ENCODE assay signal across 17 cellular contexts in genomic region chr10:28120043-28120749, GRCh38.
DNase-seq lines count a peak whose midpoint lies in the region; ATAC-seq, FAIRE-seq and TF ChIP-seq lines count a peak whose summit lies in the region.
"Had no signal": no experiment of that assay in that cellular context is flagged by ENCODE, and none has a peak within 500 bp of the region (broad histone marks: within the 10 kb centered on the region; RNA-seq: fewer than 3 reads in every experiment).

No MANE protein-coding gene starts in this region.

- BruUV-seq in HepG2 (replicated peaks; lab: Mats Ljungman, UMichigan), result no TSS peak

- H3K9me3 ChIP-seq in liver (ENCODE audit: control insufficient read depth in 4 of 4, low read length in 3 of 4), result no peaks in the 10 kb centered on the region
- H3K9me3 ChIP-seq in HepG2 (ENCODE audit: low read length), result no peaks in the 10 kb centered on the region
- no peaks in the 10 kb centered on the region for H3K9me3 ChIP-seq in adipocyte (ENCODE audit: control insufficient read depth, low read length)
- H3K9me3 ChIP-seq: Peyer's patch, psoas muscle, vagina had no signal

- H3K4me1 Mint-ChIP-seq in stimulated activated naive CD8-positive, alpha-beta T cell treated with anti-CD3 and anti-CD28 coated beads, Interleukin-15, amount 100 ng/mL, for 72 hours, result peaks cover 60% of the 10 kb centered on the region
- H3K4me1 Mint-ChIP-seq: stimulated activated naive B cell treated with anti-CD40 and anti-IgM and Interleukin-4, amounts not matched to agents 10 μg/mL and 1 μg/mL and 100 μg/mL, for 72 hours had no signal

- POLR2A ChIA-PET in HepG2 (lab: Yijun Ruan, JAX), result no interaction called here

- no peak overlapping the region for H2AFZ ChIP-seq in HepG2 (ENCODE audit: low read length)

- TF ChIP-seq CTCF in liver (IDR thresholded peaks at IDR 0.05; ENCODE audit: low read depth, low read length, missing input control), result no peak
- TF ChIP-seq CTCF in HepG2 (CRISPR knock-in tag; IDR thresholded peaks at IDR 0.05), result no peak

- TF ChIP-seq EP300 in HepG2 (IDR thresholded peaks at IDR 0.05; ENCODE audit: low read depth in 2 of 2, low read length in 2 of 2) (no peak), HepG2 (CRISPR knock-in tag; IDR thresholded peaks at IDR 0.05; ENCODE audit: borderline replicate concordance) (no peak)

- in situ Hi-C loops in HepG2 (cut with HindIII; ENCODE audit: extremely low pct_ligation_motif_present, low pct_unique_long_range_greater_than_20kb), result no loop called here

- 44% methylated on average over 6 of the region's 6 CpGs for WGBS in liver
- WGBS in HepG2 (ENCODE audit: low lambda C conversion rate), result 98% methylated on average over 6 of the region's 6 CpGs

- H3K27me3 ChIP-seq in liver (ENCODE audit: control insufficient read depth in 4 of 4, insufficient read depth in 4 of 4, low read length in 3 of 4) (no peaks in the 10 kb centered on the region), HepG2 (ENCODE audit: control insufficient read depth in 1 of 2, insufficient read depth in 2 of 2, low read length in 2 of 2) (no peaks in the 10 kb centered on the region), adipocyte (replicated peaks; ENCODE audit: control insufficient read depth, insufficient read depth, low read length) (no peaks in the 10 kb centered on the region)
- H3K27me3 ChIP-seq: Peyer's patch, vagina had no signal

- DNase-seq in HepG2 (ENCODE audit: low spot score) (no peak), adipocyte (ENCODE audit: low read depth) (peak; percentile 59), fibroblast of the conjunctiva (ENCODE audit: low read depth) (peak; percentile 60), AML-193 (lab: John Stamatoyannopoulos, UW) (no peak)
- DNase-seq in stimulated activated naive CD8-positive, alpha-beta T cell treated with anti-CD3 and anti-CD28 coated beads, Interleukin-15, amount 100 ng/mL, for 72 hours, result peak; percentile 20 to 22
- DNase-seq: activated CD4-positive, alpha-beta T cell treated with anti-CD3 and anti-CD28 coated beads, Interleukin-2, amount 10 ng/mL, durations not matched to agents 7 days and 5 days; DMS 273 treated with DMSO at 0.1 percent for 48 hours; NCI-H446 treated with DMSO at 0.1 percent for 48 hours; Peyer's patch; stimulated activated CD4-positive, alpha-beta T cell treated with anti-CD3 and anti-CD28 coated beads, Interleukin-4, amount 100 ng/mL, for 1 hour; stimulated activated naive B cell treated with anti-CD40 and anti-IgM and Interleukin-4, amounts not matched to agents 10 μg/mL and 1 μg/mL and 100 μg/mL, for 72 hours; T-helper 2 cell had no signal

- H3K27ac ChIP-seq in liver (ENCODE audit: low read depth in 1 of 2, low read length in 2 of 2), result peak overlapping the region; percentile 27 to 59
- no peak overlapping the region for H3K27ac ChIP-seq in HepG2 (ENCODE audit: extremely low read length, insufficient read depth, low read length)
- H3K27ac ChIP-seq: Peyer's patch, psoas muscle, vagina had no signal

- peak overlapping the region; percentile 86 to 99 for H3K27ac Mint-ChIP-seq in stimulated activated naive CD8-positive, alpha-beta T cell treated with anti-CD3 and anti-CD28 coated beads, Interleukin-15, amount 100 ng/mL, for 72 hours
- H3K27ac Mint-ChIP-seq: activated CD4-positive, alpha-beta T cell treated with anti-CD3 and anti-CD28 coated beads, Interleukin-2, amount 10 ng/mL, durations not matched to agents 7 days and 5 days; stimulated activated naive B cell treated with anti-CD40 and anti-IgM and Interleukin-4, amounts not matched to agents 10 μg/mL and 1 μg/mL and 100 μg/mL, for 72 hours had no signal

- intact Hi-C loops in HepG2 (cut with micrococcal nuclease; ENCODE audit: unreplicated experiment), result no loop called here

- H3K4me3 ChIP-seq in liver (ENCODE audit: low read depth in 1 of 3, low read length in 3 of 3) (no peak overlapping the region), HepG2 (replicated peaks in 1 of 3; ENCODE audit: insufficient read depth in 1 of 3, low read depth in 2 of 3, low read length in 3 of 3) (no peak overlapping the region), adipocyte (ENCODE audit: low read length) (no peak overlapping the region)
- H3K4me3 ChIP-seq: Peyer's patch, psoas muscle, vagina had no signal

- ATAC-seq in HepG2 (no peak), HG02885 (IDR thresholded peaks at IDR 0.05; ENCODE audit: poor library complexity, unreplicated experiment) (no peak), HG03565 (IDR thresholded peaks at IDR 0.05; ENCODE audit: unreplicated experiment) (no peak)
- peak; percentile 39 for ATAC-seq in stimulated activated naive CD8-positive, alpha-beta T cell treated with anti-CD3 and anti-CD28 coated beads, Interleukin-15, amount 100 ng/mL, for 72 hours
- ATAC-seq: stimulated activated naive B cell treated with anti-CD40 and anti-IgM and Interleukin-4, amounts not matched to agents 10 μg/mL and 1 μg/mL and 100 μg/mL, for 72 hours had no signal

- CTCF ChIA-PET in HepG2 (lab: Yijun Ruan, JAX; ENCODE audit: low intra/inter-chr PET ratio, low total read pairs), result no interaction called here

- H3K9me3 Mint-ChIP-seq in stimulated activated naive CD8-positive, alpha-beta T cell treated with anti-CD3 and anti-CD28 coated beads, Interleukin-15, amount 100 ng/mL, for 72 hours, result no peaks in the 10 kb centered on the region
- H3K9me3 Mint-ChIP-seq: activated CD4-positive, alpha-beta T cell treated with anti-CD3 and anti-CD28 coated beads, Interleukin-2, amount 10 ng/mL, durations not matched to agents 7 days and 5 days; stimulated activated naive B cell treated with anti-CD40 and anti-IgM and Interleukin-4, amounts not matched to agents 10 μg/mL and 1 μg/mL and 100 μg/mL, for 72 hours had no signal

- no peak for TF ChIP-seq POLR2A in HepG2 (IDR thresholded peaks at IDR 0.05; ENCODE audit: insufficient read depth in 1 of 2, low read depth in 2 of 2, low read length in 2 of 2)

- H3K36me3 ChIP-seq in liver (ENCODE audit: control insufficient read depth in 4 of 4, insufficient read depth in 3 of 4, low read depth in 1 of 4, low read length in 3 of 4) (no peaks in the 10 kb centered on the region), HepG2 (replicated peaks in 1 of 2; ENCODE audit: control insufficient read depth in 1 of 2, insufficient read depth in 2 of 2, low read length in 2 of 2) (peaks cover 1 to 11% of the 10 kb centered on the region in 2 experiments; a peak in 1 of 5 replicates), adipocyte (ENCODE audit: control insufficient read depth, insufficient read depth, low read length, severe bottlenecking) (no peaks in the 10 kb centered on the region)
- H3K36me3 ChIP-seq: Peyer's patch, vagina had no signal

- H3K27me3 Mint-ChIP-seq in stimulated activated naive CD8-positive, alpha-beta T cell treated with anti-CD3 and anti-CD28 coated beads, Interleukin-15, amount 100 ng/mL, for 72 hours, result no peaks in the 10 kb centered on the region
- H3K27me3 Mint-ChIP-seq: activated CD4-positive, alpha-beta T cell treated with anti-CD3 and anti-CD28 coated beads, Interleukin-2, amount 10 ng/mL, durations not matched to agents 7 days and 5 days; stimulated activated naive B cell treated with anti-CD40 and anti-IgM and Interleukin-4, amounts not matched to agents 10 μg/mL and 1 μg/mL and 100 μg/mL, for 72 hours had no signal

- H3K4me3 Mint-ChIP-seq in stimulated activated naive CD8-positive, alpha-beta T cell treated with anti-CD3 and anti-CD28 coated beads, Interleukin-15, amount 100 ng/mL, for 72 hours, result peak overlapping the region; percentile 29 to 59
- H3K4me3 Mint-ChIP-seq: activated CD4-positive, alpha-beta T cell treated with anti-CD3 and anti-CD28 coated beads, Interleukin-2, amount 10 ng/mL, durations not matched to agents 7 days and 5 days; stimulated activated naive B cell treated with anti-CD40 and anti-IgM and Interleukin-4, amounts not matched to agents 10 μg/mL and 1 μg/mL and 100 μg/mL, for 72 hours had no signal

- H3K9ac ChIP-seq in liver (ENCODE audit: low read depth in 1 of 2, low read length in 2 of 2) (no peak overlapping the region), HepG2 (ENCODE audit: insufficient read depth, low read depth, low read length) (no peak overlapping the region), adipocyte (ENCODE audit: low read length) (no peak overlapping the region)

- H3K4me1 ChIP-seq in liver (ENCODE audit: control insufficient read depth in 4 of 4, insufficient read depth in 4 of 4, low read length in 3 of 4) (peaks cover 4 to 16% (median 10%) of the 10 kb centered on the region in 4 donors), HepG2 (ENCODE audit: insufficient read depth, low read length) (no peaks in the 10 kb centered on the region), adipocyte (ENCODE audit: control insufficient read depth, insufficient read depth, low read length) (peaks cover 14% of the 10 kb centered on the region)
- H3K4me1 ChIP-seq: Peyer's patch had no signal

- H3K4me2 ChIP-seq in HepG2 (ENCODE audit: low read depth, low read length), result no peak overlapping the region

- TF ChIP-seq RAD21 in liver (IDR thresholded peaks at IDR 0.05), result peak; percentile 12 to 32
- no peak for TF ChIP-seq RAD21 in HepG2 (CRISPR knock-in tag; IDR thresholded peaks at IDR 0.05)

- H3K79me2 ChIP-seq in HepG2 (ENCODE audit: insufficient read depth, low read length), result no peaks in the 10 kb centered on the region

- no peak for FAIRE-seq in HepG2 (lab: Jason Lieb, UNC)

- H4K20me1 ChIP-seq in HepG2 (ENCODE audit: insufficient read depth, low read length), result no peaks in the 10 kb centered on the region

TF ChIP-seq in liver, 16 proteins besides CTCF, POLR2A, EP300 and RAD21 (continues in another document):
- TF ChIP-seq ATF3 (IDR thresholded peaks at IDR 0.05) (peak; percentile 97), YY1 (IDR thresholded peaks at IDR 0.05) (no peak), RXRA (IDR thresholded peaks at IDR 0.05) (peak; percentile 65 to 83)

TF ChIP-seq in HepG2, 621 proteins besides CTCF, POLR2A, EP300 and RAD21:
- TF ChIP-seq ARHGAP35 (CRISPR knock-in tag; IDR thresholded peaks at IDR 0.05; ENCODE audit: borderline replicate concordance) (no peak), ZFAT (CRISPR knock-in tag; conservative IDR thresholded peaks at IDR 0.05) (no peak), ATAD3A (CRISPR knock-in tag; IDR thresholded peaks at IDR 0.05) (no peak)

Comparison
In these comparisons a context has a peak if more than half of its experiments do, and no peak if none do; other contexts are left out.
1. DNase-seq: peak in adipocyte (single experiment), fibroblast of the conjunctiva (single experiment) and stimulated activated naive CD8-positive, alpha-beta T cell treated with anti-CD3 and anti-CD28 coated beads, Interleukin-15, amount 100 ng/mL, for 72 hours (2 of 2); none in HepG2 (single experiment) and AML-193 (0 of 2).